In genomic region chr17:80388175-80388574, GRCh38 we compare ENCODE assay signal across 26 cellular contexts. TPM values are rescaled to one million over a fixed set of nuclear protein-coding genes. Genes with fewer than 3 reads are reported as not detected.
DNase-seq lines count a peak whose midpoint lies in the region; ATAC-seq and TF ChIP-seq lines count a peak whose summit lies in the region.
"Had no signal": no experiment of that assay in that cellular context is flagged by ENCODE, and none has a peak within 500 bp of the region (broad histone marks: within the 10 kb centered on the region; RNA-seq: fewer than 3 reads in every experiment).

No MANE protein-coding gene starts in this region.

- H3K27me3 ChIP-seq in DND-41 (ENCODE audit: insufficient read depth, low read length, poor library complexity) (no peaks in the 10 kb centered on the region), H9 (ENCODE audit: insufficient read depth, low read length) (no peaks in the 10 kb centered on the region)
- H3K27me3 ChIP-seq: brain microvascular endothelial cell, heart right ventricle, SJSA1, tibial nerve had no signal

- H3K36me3 ChIP-seq in DND-41 (ENCODE audit: insufficient read depth, low read length), result peaks cover 96% of the 10 kb centered on the region

- no peak overlapping the region for H3K14ac ChIP-seq in H9 (ENCODE audit: insufficient read depth, low read length)

- H4K20me1 ChIP-seq in DND-41 (ENCODE audit: insufficient read depth, low read length) (no peaks in the 10 kb centered on the region; the same call in 1 of the 2 replicates), H9 (ENCODE audit: control insufficient read depth, insufficient read depth, insufficient read length) (no peaks in the 10 kb centered on the region)

- CTCF ChIA-PET in Calu3 (lab: Charles Lee), result no interaction called here

- BruUV-seq in Calu3 (replicated peaks; lab: Mats Ljungman, UMichigan), result no TSS peak

- no peak overlapping the region for H3K4me2 ChIP-seq in DND-41 (ENCODE audit: insufficient read depth, low read length)
- no peak overlapping the region for H3K4me2 ChIP-seq in H9 (ENCODE audit: insufficient read depth, insufficient read length, low read length)

- no peak overlapping the region for H3K27ac ChIP-seq in DND-41 (ENCODE audit: low read length)
- H3K27ac ChIP-seq in H9 (ENCODE audit: insufficient read length, low read depth, low read length), result no peak overlapping the region
- H3K27ac ChIP-seq: brain microvascular endothelial cell, heart right ventricle, SJSA1, tibial nerve had no signal

- H4K8ac ChIP-seq in H9 (replicated peaks; ENCODE audit: insufficient read length, low read depth, low read length), result no peak overlapping the region

- H3K4me3 ChIP-seq in DND-41 (ENCODE audit: low read depth in 1 of 2, low read length in 2 of 2), result no peak overlapping the region
- H3K4me3 ChIP-seq: heart right ventricle, SJSA1, tibial nerve had no signal

- H3K9me3 ChIP-seq in DND-41 (ENCODE audit: insufficient read depth, low read length, severe bottlenecking) (no peaks in the 10 kb centered on the region), H9 (ENCODE audit: control insufficient read depth, low read depth, low read length) (no peaks in the 10 kb centered on the region)
- H3K9me3 ChIP-seq: Caco-2, heart right ventricle, SJSA1, tibial nerve had no signal

- H3K79me2 ChIP-seq in DND-41 (ENCODE audit: insufficient read depth, low read length), result no peaks in the 10 kb centered on the region
- no peaks in the 10 kb centered on the region for H3K79me2 ChIP-seq in H9 (ENCODE audit: insufficient read depth, low read length)

- H2AFZ ChIP-seq in DND-41 (ENCODE audit: low read depth, low read length) (no peak overlapping the region), H9 (ENCODE audit: low read length) (no peak overlapping the region)

- no peak overlapping the region for H3K4ac ChIP-seq in H9 (ENCODE audit: low read depth, low read length)

- no peak overlapping the region for H2BK15ac ChIP-seq in H9 (ENCODE audit: low read depth, low read length)

- peaks cover 0 to 4% of the 10 kb centered on the region in 2 experiments; a peak in 1 of 4 replicates for H3K4me1 Mint-ChIP-seq in H9
- H3K4me1 Mint-ChIP-seq in central memory CD8-positive, alpha-beta T cell, result peaks cover 4% of the 10 kb centered on the region
- H3K4me1 Mint-ChIP-seq in neural crest cell, result no peaks in the 10 kb centered on the region
- no peaks in the 10 kb centered on the region for H3K4me1 Mint-ChIP-seq in Calu3 (ENCODE audit: low read depth, unreplicated experiment)
- H3K4me1 Mint-ChIP-seq: activated naive CD4-positive, alpha-beta T cell treated with anti-CD3 and anti-CD28 coated beads, Interleukin-2, amount 50 U/mL, for 24 hours had no signal

- H3K9ac ChIP-seq in DND-41 (ENCODE audit: low read depth, low read length) (no peak overlapping the region), H9 (ENCODE audit: extremely low read depth, insufficient read length, low read length) (no peak overlapping the region)

- H3K27ac Mint-ChIP-seq in H9 (no peak overlapping the region; a peak in 1 of 7 replicates), neural crest cell (ENCODE audit: unreplicated experiment) (peak overlapping the region; percentile 50), Calu3 (ENCODE audit: unreplicated experiment) (no peak overlapping the region)
- H3K27ac Mint-ChIP-seq in central memory CD8-positive, alpha-beta T cell (ENCODE audit: low read depth), result peak overlapping the region; percentile 59
- H3K27ac Mint-ChIP-seq: activated CD4-positive, alpha-beta memory T cell treated with anti-CD3 and anti-CD28 coated beads, Interleukin-2, amount 10 ng/mL, durations not matched to agents 7 days and 5 days; activated naive CD4-positive, alpha-beta T cell treated with anti-CD3 and anti-CD28 coated beads, Interleukin-2, amount 50 U/mL, for 24 hours had no signal

- ATAC-seq in DND-41 (ENCODE audit: insufficient read depth, low read depth) (no peak), HG02798 (IDR thresholded peaks at IDR 0.05; ENCODE audit: poor library complexity, unreplicated experiment) (no peak)
- ATAC-seq in central memory CD8-positive, alpha-beta T cell (replicated peaks; ENCODE audit: extremely low read depth, poor library complexity, severe bottlenecking), result no peak
- ATAC-seq: heart right ventricle; naive thymus-derived CD8-positive, alpha-beta T cell had no signal

- no peaks in the 10 kb centered on the region for H3K79me1 ChIP-seq in H9 (ENCODE audit: insufficient read depth, low read depth, low read length, poor library complexity, severe bottlenecking)

- H3K4me3 Mint-ChIP-seq in H9, result no peak overlapping the region
- H3K4me3 Mint-ChIP-seq in central memory CD8-positive, alpha-beta T cell, result no peak overlapping the region
- H3K4me3 Mint-ChIP-seq in neural crest cell, result no peak overlapping the region
- no peak overlapping the region for H3K4me3 Mint-ChIP-seq in Calu3 (ENCODE audit: low read depth, unreplicated experiment)
- H3K4me3 Mint-ChIP-seq: activated CD4-positive, alpha-beta memory T cell treated with anti-CD3 and anti-CD28 coated beads, Interleukin-2, amount 10 ng/mL, durations not matched to agents 7 days and 5 days; activated naive CD4-positive, alpha-beta T cell treated with anti-CD3 and anti-CD28 coated beads, Interleukin-2, amount 50 U/mL, for 24 hours; naive thymus-derived CD8-positive, alpha-beta T cell had no signal

- H4K5ac ChIP-seq in H9 (ENCODE audit: insufficient read length, low read depth, low read length), result no peak overlapping the region

- H2AK5ac ChIP-seq in H9 (ENCODE audit: insufficient read length, low read length), result no peak overlapping the region

- no peak overlapping the region for H2BK5ac ChIP-seq in H9 (ENCODE audit: insufficient read length, low read length)

- WGBS in H9 (ENCODE audit: extremely low coverage, insufficient read length, low lambda C conversion rate), result no CpG with 5 or more reads among the region's 15 CpGs

- no peak overlapping the region for H3K56ac ChIP-seq in H9 (ENCODE audit: insufficient read length, low read depth, low read length)

- H3K36me3 Mint-ChIP-seq in H9 (ENCODE audit: insufficient read depth in 1 of 3, low read depth in 3 of 3) (peaks cover 11 to 66% (median 63%) of the 10 kb centered on the region in 3 experiments; a peak in 6 of 7 replicates), neural crest cell (ENCODE audit: low read depth) (peaks cover 3% of the 10 kb centered on the region), Calu3 (ENCODE audit: insufficient read depth, unreplicated experiment) (peaks cover 58% of the 10 kb centered on the region)
- peaks cover 95% of the 10 kb centered on the region for H3K36me3 Mint-ChIP-seq in central memory CD8-positive, alpha-beta T cell (ENCODE audit: insufficient read depth)

- no peaks in the 10 kb centered on the region for H3K23me2 ChIP-seq in H9 (ENCODE audit: insufficient read length, low read depth, low read length, poor library complexity, severe bottlenecking)

- DNase-seq in DND-41 (no peak), H9 (no peak), neural crest cell (ENCODE audit: low read depth, low spot score) (no peak), Calu3 (no peak), NCI-H187 (lab: John Stamatoyannopoulos, UW) (no peak)
- DNase-seq in central memory CD8-positive, alpha-beta T cell (ENCODE audit: low spot score in 2 of 2), result no peak
- DNase-seq: activated CD4-positive, alpha-beta memory T cell treated with anti-CD3 and anti-CD28 coated beads, Interleukin-2, amount 10 ng/mL, durations not matched to agents 7 days and 5 days; activated CD4-positive, CD25-positive, alpha-beta regulatory T cell treated with anti-CD3 and anti-CD28 coated beads, Interleukin-2, amount 50 U/mL, for 72 hours; activated CD8-positive, alpha-beta memory T cell treated with anti-CD3 and anti-CD28 coated beads, Interleukin-2, amount 50 U/mL, for 4 hours; amygdala; brain microvascular endothelial cell; C1 segment of cervical spinal cord; Caco-2; heart right ventricle; naive thymus-derived CD8-positive, alpha-beta T cell; NCI-H1436; NCI-H2081 treated with DMSO at 0.1 percent for 48 hours; NCI-H345; NCI-H774; RPMI8226; stimulated activated CD4-positive, alpha-beta T cell treated with anti-CD3 and anti-CD28 coated beads, Interleukin-4, amount 100 ng/mL, for 1 hour; T-helper 1 cell had no signal

- no peak overlapping the region for H2BK120ac ChIP-seq in H9 (ENCODE audit: low read depth, low read length, poor library complexity, severe bottlenecking)

- H3K4me1 ChIP-seq in DND-41 (ENCODE audit: insufficient read depth, low read length), result no peaks in the 10 kb centered on the region
- H3K4me1 ChIP-seq in H9 (ENCODE audit: insufficient read depth, low read length), result no peaks in the 10 kb centered on the region
- H3K4me1 ChIP-seq: Caco-2 had no signal

- no peak overlapping the region for H3K18ac ChIP-seq in H9 (ENCODE audit: insufficient read length, low read depth, low read length)

- H3K27me3 Mint-ChIP-seq in H9 (ENCODE audit: low read depth), result no peaks in the 10 kb centered on the region
- no peaks in the 10 kb centered on the region for H3K27me3 Mint-ChIP-seq in central memory CD8-positive, alpha-beta T cell
- H3K27me3 Mint-ChIP-seq in neural crest cell (ENCODE audit: low read depth), result no peaks in the 10 kb centered on the region
- no peaks in the 10 kb centered on the region for H3K27me3 Mint-ChIP-seq in Calu3 (ENCODE audit: unreplicated experiment)
- H3K27me3 Mint-ChIP-seq: activated CD4-positive, alpha-beta memory T cell treated with anti-CD3 and anti-CD28 coated beads, Interleukin-2, amount 10 ng/mL, durations not matched to agents 7 days and 5 days; activated naive CD4-positive, alpha-beta T cell treated with anti-CD3 and anti-CD28 coated beads, Interleukin-2, amount 50 U/mL, for 24 hours; naive thymus-derived CD8-positive, alpha-beta T cell had no signal

- intact Hi-C loops in Calu3 (cut with micrococcal nuclease; ENCODE audit: unreplicated experiment), result no loop called here

- H2BK12ac ChIP-seq in H9 (ENCODE audit: insufficient read length, low read depth, low read length), result no peak overlapping the region

- no peaks in the 10 kb centered on the region for H3K9me3 Mint-ChIP-seq in H9
- no peaks in the 10 kb centered on the region for H3K9me3 Mint-ChIP-seq in central memory CD8-positive, alpha-beta T cell
- H3K9me3 Mint-ChIP-seq in neural crest cell, result no peaks in the 10 kb centered on the region
- no peaks in the 10 kb centered on the region for H3K9me3 Mint-ChIP-seq in Calu3 (ENCODE audit: low read depth, unreplicated experiment)
- H3K9me3 Mint-ChIP-seq: activated CD4-positive, alpha-beta memory T cell treated with anti-CD3 and anti-CD28 coated beads, Interleukin-2, amount 10 ng/mL, durations not matched to agents 7 days and 5 days; activated naive CD4-positive, alpha-beta T cell treated with anti-CD3 and anti-CD28 coated beads, Interleukin-2, amount 50 U/mL, for 24 hours; naive thymus-derived CD8-positive, alpha-beta T cell had no signal

- peak; percentile 22 for TF ChIP-seq CTCF in DND-41 (IDR thresholded peaks at IDR 0.05; ENCODE audit: borderline replicate concordance, extremely low read depth, low read length, poor library complexity, severe bottlenecking)
- TF ChIP-seq CTCF in H9 (conservative IDR thresholded peaks at IDR 0.05), result peak; percentile 46; the same call in 2 of the 3 replicates
- no peak for TF ChIP-seq CTCF in neural crest cell (conservative IDR thresholded peaks at IDR 0.05)
- TF ChIP-seq CTCF in Calu3 (IDR thresholded peaks at IDR 0.05; ENCODE audit: unreplicated experiment), result no peak

- H4K91ac ChIP-seq in H9 (ENCODE audit: insufficient read length, low read depth, low read length), result no peak overlapping the region

- H3K23ac ChIP-seq in H9 (ENCODE audit: insufficient read length, low read depth, low read length), result no peak overlapping the region

- H2BK20ac ChIP-seq in H9 (ENCODE audit: low read depth, low read length, poor library complexity, severe bottlenecking), result no peak overlapping the region

- H3T11ph ChIP-seq in H9 (ENCODE audit: low read length), result no peak overlapping the region

RNA-seq across cellular contexts. Expression of gene ENDOV, which starts 26.8 kb away (rescaled TPM):
- total RNA-seq in H9 (2021) (14.8 and 17.1 TPM in 2 replicates), neural crest cell (34.9 and 38.0 TPM in 2 replicates), Calu3 (2022) (33.2 and 37.0 TPM in 2 replicates)

Comparison
In these comparisons a context has a peak if more than half of its experiments do, and no peak if none do; other contexts are left out.
1. CTCF ChIP-seq: peak in DND-41 (single experiment) and H9 (single experiment); none in neural crest cell (single experiment) and Calu3 (single experiment).
2. H3K27ac Mint-ChIP-seq: peak in central memory CD8-positive, alpha-beta T cell (single experiment) and neural crest cell (single experiment); none in H9 (0 of 3) and Calu3 (single experiment).